In genomic region chr17:27363322-27363721, GRCh38 we compare ENCODE assay signal across 26 cellular contexts.
A peak's percentile ranks its signal among the peaks of the same experiment; 100 is the strongest.
DNase-seq lines count a peak whose midpoint lies in the region; ATAC-seq, FAIRE-seq and TF ChIP-seq lines count a peak whose summit lies in the region.
"Had no signal": no experiment of that assay in that cellular context is flagged by ENCODE, and none has a peak within 500 bp of the region (broad histone marks: within the 10 kb centered on the region; RNA-seq: fewer than 3 reads in every experiment).

No MANE protein-coding gene starts in this region.

- H3K4me1 ChIP-seq in right atrium auricular region (no peaks in the 10 kb centered on the region), sigmoid colon (peaks cover 0 to 32% (median 27%) of the 10 kb centered on the region in 4 donors), aorta (ENCODE audit: control insufficient read depth in 1 of 2, insufficient read depth in 2 of 2, low read length in 2 of 2) (no peaks in the 10 kb centered on the region), small intestine (ENCODE audit: control insufficient read depth in 2 of 2, insufficient read depth in 1 of 2, low read depth in 1 of 2, low read length in 1 of 2) (no peaks in the 10 kb centered on the region)
- H3K4me1 ChIP-seq: HAP-1 had no signal

- no peak for TF ChIP-seq EP300 in sigmoid colon (IDR thresholded peaks at IDR 0.05)

- TF ChIP-seq POLR2A in sigmoid colon (IDR thresholded peaks at IDR 0.05), result no peak

- 56 to 68% methylated on average over 3 of the region's 3 CpGs for WGBS in sigmoid colon, 2 donors
- 34 to 51% methylated on average over 3 of the region's 3 CpGs for WGBS in aorta, 2 donors
- 66 to 77% (median 73%) methylated on average over 3 of the region's 3 CpGs for WGBS in small intestine, 3 donors

- in situ Hi-C loops in GM13976 (cut with MboI; ENCODE audit: low sequenced_read_pairs, unreplicated experiment), result no loop called here

- no peak for FAIRE-seq in small intestine (lab: Jason Lieb, UNC)
- FAIRE-seq: G401.6, GM12892, GM18507 had no signal

- TF ChIP-seq CTCF in right atrium auricular region (IDR thresholded peaks at IDR 0.05), result no peak
- TF ChIP-seq CTCF in sigmoid colon (IDR thresholded peaks at IDR 0.05), result no peak
- no peak for TF ChIP-seq CTCF in GM13976 (IDR thresholded peaks at IDR 0.05; ENCODE audit: borderline replicate concordance, control extremely low read depth, extremely low read depth, insufficient read depth, missing control alignments)

- H3K27me3 ChIP-seq in right atrium auricular region (no peaks in the 10 kb centered on the region), sigmoid colon (no peaks in the 10 kb centered on the region), aorta (ENCODE audit: control insufficient read depth in 1 of 2, insufficient read depth in 2 of 2, low read length in 1 of 2) (no peaks in the 10 kb centered on the region), small intestine (ENCODE audit: control insufficient read depth in 2 of 2, insufficient read depth in 2 of 2, low read length in 2 of 2) (no peaks in the 10 kb centered on the region)

- no peaks in the 10 kb centered on the region for H3K36me3 ChIP-seq in right atrium auricular region
- H3K36me3 ChIP-seq in sigmoid colon, result no peaks in the 10 kb centered on the region
- H3K36me3 ChIP-seq in aorta (ENCODE audit: control insufficient read depth in 1 of 2, insufficient read depth in 2 of 2, low read length in 1 of 2), result no peaks in the 10 kb centered on the region
- H3K36me3 ChIP-seq in small intestine (ENCODE audit: control insufficient read depth in 2 of 2, insufficient read depth in 2 of 2, low read length in 2 of 2), result no peaks in the 10 kb centered on the region
- H3K36me3 ChIP-seq: HAP-1 had no signal

- intact Hi-C loops in left ventricle myocardium superior (cut with micrococcal nuclease), result no loop called here
- intact Hi-C loops in sigmoid colon (cut with DNase I), result no loop called here
- intact Hi-C loops in aorta (cut with DNase I), result no loop called here

- no peak for DNase-seq in right atrium auricular region (ENCODE audit: low spot score)
- DNase-seq in left ventricle myocardium superior, result no peak
- peak; percentile 51 for DNase-seq in islet precursor cell
- DNase-seq in sigmoid colon, result peak; percentile 20
- DNase-seq in aorta, result peak in 1 of 2 donors; percentile 19
- DNase-seq in GM13976 (ENCODE audit: low spot score), result no peak
- DNase-seq in small intestine, result no peak
- DNase-seq in pons (ENCODE audit: low spot score), result no peak
- DNase-seq: AML-193; C1 segment of cervical spinal cord; Calu3; CD8-positive, alpha-beta T cell; DMS153; KBM-7; MM.1S; NCI-H1048; NCI-H1417 treated with DMSO at 0.1 percent for 48 hours; NCI-H187 treated with DMSO at 0.1 percent for 48 hours; NCI-H2107; NCI-H446 treated with DMSO at 0.1 percent for 48 hours; NCI-H526 treated with DMSO at 0.1 percent for 48 hours had no signal

- H3K27ac ChIP-seq in right atrium auricular region, result peak overlapping the region; percentile 5 to 19
- peak overlapping the region in 3 of 4 donors; percentile 61 to 81 (median 70) for H3K27ac ChIP-seq in sigmoid colon
- H3K27ac ChIP-seq in aorta (ENCODE audit: low read depth in 1 of 2, low read length in 2 of 2), result peak overlapping the region; percentile 84 to 96
- no peak overlapping the region for H3K27ac ChIP-seq in small intestine (ENCODE audit: low read depth in 1 of 2, low read length in 1 of 2)

- H3K9me3 ChIP-seq in right atrium auricular region (no peaks in the 10 kb centered on the region), sigmoid colon (no peaks in the 10 kb centered on the region), aorta (ENCODE audit: control insufficient read depth, low read length) (no peaks in the 10 kb centered on the region), small intestine (ENCODE audit: control insufficient read depth, low read depth) (no peaks in the 10 kb centered on the region)
- H3K9me3 ChIP-seq: HAP-1 had no signal

- ATAC-seq in left ventricle myocardium superior (no peak), aorta (ENCODE audit: low FRiP score) (no peak)
- ATAC-seq: CD8-positive, alpha-beta T cell; GM23338 had no signal

- H3K4me3 ChIP-seq in right atrium auricular region (no peak overlapping the region), sigmoid colon (no peak overlapping the region), aorta (ENCODE audit: low read length in 2 of 2) (no peak overlapping the region), small intestine (ENCODE audit: low read depth in 1 of 2, low read length in 2 of 2) (no peak overlapping the region)
- H3K4me3 ChIP-seq: GM23338, HAP-1 had no signal

Comparison
In these comparisons a context has a peak if more than half of its experiments do, and no peak if none do; other contexts are left out.
1. DNase-seq: peak in islet precursor cell (single experiment) and sigmoid colon (single experiment); none in right atrium auricular region (single experiment), left ventricle myocardium superior (single experiment), GM13976 (single experiment), small intestine (single experiment) and pons (single experiment).
2. H3K27ac ChIP-seq: peak in right atrium auricular region (2 of 2), sigmoid colon (3 of 4) and aorta (2 of 2); none in small intestine (0 of 2).